8 cellular contexts compared by ENCODE assay signal in genomic region chr7:123557631-123558505, GRCh38. TPM values are rescaled to one million over a fixed set of nuclear protein-coding genes. Genes with fewer than 3 reads are reported as not detected.
A peak's percentile ranks its signal among the peaks of the same experiment; 100 is the strongest.
DNase-seq lines count a peak whose midpoint lies in the region; ATAC-seq and TF ChIP-seq lines count a peak whose summit lies in the region.

TSS of gene NDUFA5 (minus strand) at chr7:123557818. CDS start at chr7:123557795, 23 bp downstream.

- TF ChIP-seq POLR2A in GM10847 (IDR thresholded peaks at IDR 0.05; ENCODE audit: extremely low read depth, insufficient read length) (peak; percentile 58), testis (IDR thresholded peaks at IDR 0.05) (no peak)

- H3K27ac Mint-ChIP-seq in activated naive CD4-positive, alpha-beta T cell treated with anti-CD3 and anti-CD28 coated beads, Interleukin-2, amount 50 U/mL, for 72 hours: peak within 1 kb of the TSS in 1 of 2 donors; percentile 9

- no peaks in the 10 kb centered on the region for H3K36me3 ChIP-seq in testis (ENCODE audit: low read depth, missing control alignments)

- TF ChIP-seq CTCF in omental fat pad (IDR thresholded peaks at IDR 0.05) (no peak), testis (IDR thresholded peaks at IDR 0.05) (no peak)

- H3K4me1 ChIP-seq in testis: peaks cover 15% of the 10 kb centered on the region

- H3K27me3 ChIP-seq in testis: no peaks in the 10 kb centered on the region

- H3K36me3 Mint-ChIP-seq in activated naive CD4-positive, alpha-beta T cell treated with anti-CD3 and anti-CD28 coated beads, Interleukin-2, amount 50 U/mL, for 72 hours: peaks cover 5 to 9% of the 10 kb centered on the region in 2 donors

- DNase-seq in NCI-H1105 (lab: John Stamatoyannopoulos, UW) (peak; percentile 98), SKM-1 (lab: John Stamatoyannopoulos, UW; ENCODE audit: unreplicated experiment) (peak; percentile 98), glomerular visceral epithelial cell (ENCODE audit: extremely low spot score) (peak; percentile 97), omental fat pad (ENCODE audit: low spot score) (peak; percentile 90), testis (peak; percentile 99)
- DNase-seq in activated naive CD4-positive, alpha-beta T cell treated with anti-CD3 and anti-CD28 coated beads, Interleukin-2, amount 50 U/mL, for 72 hours (ENCODE audit: low spot score in 2 of 2): peak; percentile 95 to 96

- H3K4me3 ChIP-seq in testis: peak within 1 kb of the TSS; percentile 83 to 93

- no peaks in the 10 kb centered on the region for H3K9me3 ChIP-seq in testis

- H3K27ac ChIP-seq in testis: peak within 1 kb of the TSS; percentile 92 to 98

- 1 to 4% methylated on average over 33 to 34 of the region's 34 CpGs for WGBS in testis, 2 donors

- H3K9me3 Mint-ChIP-seq in activated naive CD4-positive, alpha-beta T cell treated with anti-CD3 and anti-CD28 coated beads, Interleukin-2, amount 50 U/mL, for 72 hours: peaks cover 0 to 4% of the 10 kb centered on the region in 2 donors

- intact Hi-C loops in testis (cut with DNase I; ENCODE audit: low total_unique reads): no loop called here

- ATAC-seq in HG02642 (IDR thresholded peaks at IDR 0.05; ENCODE audit: poor library complexity, unreplicated experiment): peak; percentile 99
- ATAC-seq in activated naive CD4-positive, alpha-beta T cell treated with anti-CD3 and anti-CD28 coated beads, Interleukin-2, amount 50 U/mL, for 72 hours: peak; percentile 97 to 99
- peak; percentile 100 for ATAC-seq in omental fat pad (ENCODE audit: low FRiP score)

RNA-seq across cellular contexts. Expression of gene NDUFA5, which starts in this region (rescaled TPM):
- total RNA-seq in activated naive CD4-positive, alpha-beta T cell treated with anti-CD3 and anti-CD28 coated beads, Interleukin-2, amount 50 U/mL, for 72 hours: 10 to 100 TPM; 53.3 to 55.4 TPM
- total RNA-seq in omental fat pad: 10 to 100 TPM; 24.6 to 42.2 (median 31.1) TPM
- total RNA-seq in testis: 10 to 100 TPM; 49.2 to 68.5 TPM
- polyA plus RNA-seq in testis (ENCODE audit: insufficient read depth, low read depth, low replicate concordance): 83.3 TPM

Comparison
In these comparisons a context has a peak if more than half of its experiments do, and no peak if none do; other contexts are left out.
1. Peak in every context shown above with its lines: DNase-seq, ATAC-seq, H3K4me3 ChIP-seq and H3K27ac ChIP-seq.